Comparison of ENCODE assay signal across 8 cellular contexts in genomic region chr2:64454316-64455030, GRCh38. TPM values are rescaled to one million over a fixed set of nuclear protein-coding genes. Genes with fewer than 3 reads are reported as not detected.
DNase-seq lines count a peak whose midpoint lies in the region; ATAC-seq, FAIRE-seq and TF ChIP-seq lines count a peak whose summit lies in the region.

No MANE protein-coding gene starts in this region.

- H3K27ac ChIP-seq in ACC112 (ENCODE audit: low read depth, low read length) = peak overlapping the region; percentile 32; the same call in 1 of the 2 replicates
- no peak overlapping the region for H3K27ac ChIP-seq in OCI-LY7 (ENCODE audit: low read depth, low read length, poor library complexity, severe bottlenecking)
- peak overlapping the region; percentile 98 for H3K27ac ChIP-seq in suprapubic skin

- peaks cover 23% of the 10 kb centered on the region for H3K36me3 Mint-ChIP-seq in nephron (ENCODE audit: low read depth)

- no peak for TF ChIP-seq EP300 in suprapubic skin (IDR thresholded peaks at IDR 0.05)

- H3K4me3 Mint-ChIP-seq in nephron = peak overlapping the region; percentile 88 to 99 (median 95)

- intact Hi-C loops in OCI-LY7 (cut with micrococcal nuclease; ENCODE audit: unreplicated experiment) = loop anchor here (5.0 kb wide), 1 partner anchor 108 kb away; no protein-coding TSS in a partner anchor

- no TSS peak for BruUV-seq in OCI-LY7 (replicated peaks; lab: Mats Ljungman, UMichigan)

- POLR2A ChIA-PET in OCI-LY7 (lab: Charles Lee) = interaction anchor here (0.7 to 1.2 kb wide), 2 partner anchors 94 to 126 kb away, joined by 3 read pairs; no protein-coding TSS in a partner anchor

- TF ChIP-seq CTCF in OCI-LY7 (conservative IDR thresholded peaks at IDR 0.05; ENCODE audit: low read length) = no peak
- TF ChIP-seq CTCF in fibroblast of the aortic adventitia (IDR thresholded peaks at IDR 0.05; ENCODE audit: insufficient read depth, low read length) = no peak
- no peak for TF ChIP-seq CTCF in nephron (IDR thresholded peaks at IDR 0.05; ENCODE audit: unreplicated experiment in 3 of 3)
- TF ChIP-seq CTCF in suprapubic skin (IDR thresholded peaks at IDR 0.05) = no peak

- peaks cover 15% of the 10 kb centered on the region for H3K4me1 Mint-ChIP-seq in nephron

- H3K4me3 ChIP-seq in ACC112 (ENCODE audit: low read depth, low read length) = peak overlapping the region; percentile 87
- H3K4me3 ChIP-seq in OCI-LY7 (ENCODE audit: low read depth, low read length, poor library complexity, severe bottlenecking) = peak overlapping the region; percentile 71
- peak overlapping the region; percentile 70 for H3K4me3 ChIP-seq in fibroblast of the aortic adventitia (ENCODE audit: low read depth, low read length)
- H3K4me3 ChIP-seq in suprapubic skin = peak overlapping the region; percentile 84

- H3K9me3 ChIP-seq in OCI-LY7 (ENCODE audit: low read length) = no peaks in the 10 kb centered on the region
- H3K9me3 ChIP-seq in suprapubic skin = no peaks in the 10 kb centered on the region

- 0 out of 2 replicates have a peak, but pooled peaks cover 4% of the 10 kb centered on the region for H3K36me3 ChIP-seq in ACC112 (ENCODE audit: insufficient read depth, low read length)
- H3K36me3 ChIP-seq in OCI-LY7 (ENCODE audit: insufficient read depth, low read length) = no peaks in the 10 kb centered on the region
- H3K36me3 ChIP-seq in suprapubic skin = peaks cover 23% of the 10 kb centered on the region

- no peak for FAIRE-seq in GM18507 (lab: Jason Lieb, UNC)

- peak overlapping the region; percentile 75 for H3K4me2 ChIP-seq in OCI-LY7 (ENCODE audit: low read length)

- H3K9me2 ChIP-seq in OCI-LY7 (ENCODE audit: insufficient read depth, low read length) = no peaks in the 10 kb centered on the region

- peaks cover 17% of the 10 kb centered on the region for H3K4me1 ChIP-seq in ACC112 (ENCODE audit: control insufficient read depth, insufficient read depth, low read length, unreplicated experiment)
- H3K4me1 ChIP-seq in OCI-LY7 (ENCODE audit: insufficient read depth, low read length, poor library complexity, severe bottlenecking) = peaks cover 17% of the 10 kb centered on the region
- H3K4me1 ChIP-seq in suprapubic skin = peaks cover 27% of the 10 kb centered on the region

- peak; percentile 67 for ATAC-seq in HG03039 (IDR thresholded peaks at IDR 0.05; ENCODE audit: unreplicated experiment)

- no peak for TF ChIP-seq POLR2A in suprapubic skin (IDR thresholded peaks at IDR 0.05)

- CTCF ChIA-PET in OCI-LY7 (lab: Charles Lee; ENCODE audit: unreplicated experiment) = no interaction called here

- H3K27me3 ChIP-seq in ACC112 (ENCODE audit: insufficient read depth, low read length) (no peaks in the 10 kb centered on the region), suprapubic skin (no peaks in the 10 kb centered on the region)

- H4K20me1 ChIP-seq in OCI-LY7 (ENCODE audit: insufficient read depth, low read length) = no peaks in the 10 kb centered on the region

- H2AFZ ChIP-seq in ACC112 (ENCODE audit: low read length, unreplicated experiment) = peak overlapping the region; percentile 74
- H2AFZ ChIP-seq in OCI-LY7 (ENCODE audit: low read length) = peak overlapping the region; percentile 84

- H3K9me3 Mint-ChIP-seq in nephron = no peaks in the 10 kb centered on the region

- peaks cover 4% of the 10 kb centered on the region for H3K27me3 Mint-ChIP-seq in nephron (ENCODE audit: low read depth)

- H3K27ac Mint-ChIP-seq in nephron = peak overlapping the region; percentile 94 to 98 (median 95)

- DNase-seq in GM18507 (ENCODE audit: extremely low spot score, insufficient read length, low read depth) = peak; percentile 74
- peak; percentile 75 for DNase-seq in OCI-LY7 (ENCODE audit: low spot score)
- DNase-seq in activated effector memory CD4-positive, alpha-beta T cell treated with anti-CD3 and anti-CD28 coated beads, Interleukin-2, amount 50 U/mL, for 16 hours = peak; percentile 78
- peak; percentile 30 for DNase-seq in fibroblast of the aortic adventitia (ENCODE audit: low read depth)
- DNase-seq in suprapubic skin (ENCODE audit: low spot score in 2 of 2) = peak in 1 of 2 donors; percentile 76

- H3K79me2 ChIP-seq in ACC112 (ENCODE audit: control insufficient read depth, insufficient read depth, low read length, unreplicated experiment) = no peaks in the 10 kb centered on the region
- no peaks in the 10 kb centered on the region for H3K79me2 ChIP-seq in OCI-LY7 (ENCODE audit: insufficient read depth, low read depth, low read length)

- no CpG with 5 or more reads among the region's 96 CpGs for WGBS in suprapubic skin

RNA-seq across cellular contexts. Expression of gene LGALSL, which starts 0.5 kb away (rescaled TPM):
- total RNA-seq in OCI-LY7 (2014; rRNA removed; shearing (Covaris generic)) = 3.1 and 3.2 TPM in 2 replicates
- 3.8 and 4.5 TPM in 2 replicates for total RNA-seq in OCI-LY7 (2022)
- total RNA-seq in fibroblast of the aortic adventitia (ENCODE audit: low replicate concordance) = 5.0 and 11.0 TPM in 2 replicates
- 100 to 1,000 TPM in 2 of 4 donors, 10 to 100 TPM in 2; 74.2 to 133 (median 106) TPM for total RNA-seq in suprapubic skin
